24 cellular contexts compared by ENCODE assay signal in the genomic region with DNA sequence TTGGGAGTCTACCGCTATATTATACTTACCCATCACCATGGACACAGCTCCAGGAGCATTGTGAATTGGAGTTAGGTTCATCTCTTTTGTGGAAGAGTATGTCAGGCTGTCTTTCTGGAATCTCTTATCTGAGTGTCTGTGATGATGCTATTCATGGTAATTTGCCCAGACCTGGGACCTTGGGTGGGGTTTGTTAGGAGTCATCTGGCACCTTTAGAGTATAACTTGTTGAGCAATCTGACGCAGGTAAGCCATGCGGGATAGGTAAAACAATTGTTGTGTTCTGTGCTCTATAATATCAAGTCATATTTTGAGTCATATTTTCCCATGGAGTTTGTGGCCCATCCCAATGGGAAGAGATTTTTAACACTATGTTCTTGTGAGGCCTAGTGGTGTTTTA. TPM values are rescaled to one million over a fixed set of nuclear protein-coding genes. Genes with fewer than 3 reads are reported as not detected.
DNase-seq lines count a peak whose midpoint lies in the region; ATAC-seq, FAIRE-seq and TF ChIP-seq lines count a peak whose summit lies in the region.
"Had no signal": no experiment of that assay in that cellular context is flagged by ENCODE, and none has a peak within 500 bp of the region (broad histone marks: within the 10 kb centered on the region; RNA-seq: fewer than 3 reads in every experiment).

No MANE protein-coding gene starts in this region.

- TF ChIP-seq POLR2A in breast epithelium (IDR thresholded peaks at IDR 0.05) (no peak), GM12892 (IDR thresholded peaks at IDR 0.05; ENCODE audit: low read depth, low read length) (no peak), HepG2 (IDR thresholded peaks at IDR 0.05; ENCODE audit: insufficient read depth in 1 of 2, low read depth in 2 of 2, low read length in 2 of 2) (no peak)

- peak overlapping the region; percentile 4 for H3K27ac Mint-ChIP-seq in MCF 10A (ENCODE audit: low read depth, unreplicated experiment)
- H3K27ac Mint-ChIP-seq in endothelial cell (ENCODE audit: unreplicated experiment) = no peak overlapping the region
- H3K27ac Mint-ChIP-seq: B cell, HFFc6 had no signal

- H3K4me3 ChIP-seq in breast epithelium (no peak overlapping the region), skeletal muscle tissue (ENCODE audit: low read length in 3 of 3) (no peak overlapping the region), HepG2 (replicated peaks in 1 of 3; ENCODE audit: insufficient read depth in 1 of 3, low read depth in 2 of 3, low read length in 3 of 3) (no peak overlapping the region)

- H3K27me3 ChIP-seq in breast epithelium (no peaks in the 10 kb centered on the region), layer of hippocampus (ENCODE audit: control insufficient read depth, insufficient read depth, low read length) (no peaks in the 10 kb centered on the region), skeletal muscle tissue (ENCODE audit: control insufficient read depth in 3 of 3, insufficient read depth in 3 of 3, low read length in 3 of 3) (no peaks in the 10 kb centered on the region), HepG2 (ENCODE audit: control insufficient read depth in 1 of 2, insufficient read depth in 2 of 2, low read length in 2 of 2) (no peaks in the 10 kb centered on the region)

- CTCF ChIA-PET in MCF 10A (lab: Yijun Ruan, JAX) (interaction anchor here (0.6 to 1.8 kb wide), 7 partner anchors 9 to 153 kb away, joined by 3 to 7 read pairs (median 3); no protein-coding TSS in a partner anchor), HepG2 (lab: Yijun Ruan, JAX; ENCODE audit: low intra/inter-chr PET ratio, low total read pairs) (no interaction called here)

- H3K4me1 Mint-ChIP-seq in MCF 10A (ENCODE audit: insufficient read depth, unreplicated experiment) = peaks cover 18% of the 10 kb centered on the region
- no peaks in the 10 kb centered on the region for H3K4me1 Mint-ChIP-seq in endothelial cell (ENCODE audit: unreplicated experiment)
- H3K4me1 Mint-ChIP-seq: B cell had no signal

- no peaks in the 10 kb centered on the region for H3K4me1 ChIP-seq in breast epithelium
- H3K4me1 ChIP-seq in skeletal muscle tissue (ENCODE audit: control insufficient read depth in 3 of 3, insufficient read depth in 3 of 3, low read length in 3 of 3) = peaks cover 11 to 32% (median 23%) of the 10 kb centered on the region in 3 donors
- H3K4me1 ChIP-seq in HepG2 (ENCODE audit: insufficient read depth, low read length) = no peaks in the 10 kb centered on the region

- peaks cover 9% of the 10 kb centered on the region for H3K79me2 ChIP-seq in HepG2 (ENCODE audit: insufficient read depth, low read length)

- H3K4me3 Mint-ChIP-seq in MCF 10A (ENCODE audit: unreplicated experiment) (no peak overlapping the region), endothelial cell (ENCODE audit: unreplicated experiment) (no peak overlapping the region)
- H3K4me3 Mint-ChIP-seq: B cell, HFFc6 had no signal

- no peak for ATAC-seq in HepG2

- FAIRE-seq in GM12892 (lab: Jason Lieb, UNC) (no peak), HepG2 (lab: Jason Lieb, UNC) (no peak)
- FAIRE-seq: G401.6 had no signal

- TF ChIP-seq CTCF in MCF 10A (IDR thresholded peaks at IDR 0.05; ENCODE audit: unreplicated experiment) = no peak
- TF ChIP-seq CTCF in breast epithelium (IDR thresholded peaks at IDR 0.05) = no peak
- no peak for TF ChIP-seq CTCF in endothelial cell (IDR thresholded peaks at IDR 0.05; ENCODE audit: unreplicated experiment)
- TF ChIP-seq CTCF in HepG2 (CRISPR knock-in tag; IDR thresholded peaks at IDR 0.05) = no peak

- no peaks in the 10 kb centered on the region for H3K9me3 Mint-ChIP-seq in MCF 10A (ENCODE audit: unreplicated experiment)
- no peaks in the 10 kb centered on the region for H3K9me3 Mint-ChIP-seq in endothelial cell (ENCODE audit: unreplicated experiment)
- H3K9me3 Mint-ChIP-seq: HFFc6 had no signal

- H2AFZ ChIP-seq in HepG2 (ENCODE audit: low read length) = no peak overlapping the region

- H3K9me3 ChIP-seq in breast epithelium (no peaks in the 10 kb centered on the region), skeletal muscle tissue (ENCODE audit: control insufficient read depth in 3 of 3, low read length in 3 of 3) (no peaks in the 10 kb centered on the region), HepG2 (ENCODE audit: low read length) (no peaks in the 10 kb centered on the region)

- H3K27me3 Mint-ChIP-seq in MCF 10A (ENCODE audit: insufficient read depth, unreplicated experiment) = no peaks in the 10 kb centered on the region
- H3K27me3 Mint-ChIP-seq in endothelial cell (ENCODE audit: unreplicated experiment) = no peaks in the 10 kb centered on the region

- POLR2A ChIA-PET in MCF 10A (lab: Yijun Ruan, JAX) = interaction anchor here (0.7 to 1.2 kb wide), 5 partner anchors 11 to 145 kb away, joined by 3 to 5 read pairs (median 4); no protein-coding TSS in a partner anchor
- POLR2A ChIA-PET in HepG2 (lab: Yijun Ruan, JAX) = no interaction called here

- in situ Hi-C loops in HepG2 (cut with HindIII; ENCODE audit: extremely low pct_ligation_motif_present, low pct_unique_long_range_greater_than_20kb) = no loop called here

- H3K4me2 ChIP-seq in HepG2 (ENCODE audit: low read depth, low read length) = no peak overlapping the region

- H3K27ac ChIP-seq in breast epithelium = no peak overlapping the region
- peak overlapping the region; percentile 70 for H3K27ac ChIP-seq in layer of hippocampus (ENCODE audit: low read depth, low read length)
- peak overlapping the region; percentile 73 for H3K27ac ChIP-seq in skeletal muscle tissue (ENCODE audit: low read depth, low read length)
- no peak overlapping the region for H3K27ac ChIP-seq in HepG2 (ENCODE audit: extremely low read length, insufficient read depth, low read length)
- H3K27ac ChIP-seq: HL-60 had no signal

- no peaks in the 10 kb centered on the region for H3K36me3 Mint-ChIP-seq in MCF 10A (ENCODE audit: insufficient read depth, unreplicated experiment)
- H3K36me3 Mint-ChIP-seq in endothelial cell (ENCODE audit: low read depth, unreplicated experiment) = no peaks in the 10 kb centered on the region

- H3K36me3 ChIP-seq in breast epithelium (no peaks in the 10 kb centered on the region), skeletal muscle tissue (ENCODE audit: control insufficient read depth in 3 of 3, insufficient read depth in 3 of 3, low read length in 3 of 3) (peaks cover 0 to 4% (median 2%) of the 10 kb centered on the region in 3 donors), HepG2 (replicated peaks in 1 of 2; ENCODE audit: control insufficient read depth in 1 of 2, insufficient read depth in 2 of 2, low read length in 2 of 2) (no peaks in the 10 kb centered on the region; a peak in 1 of 5 replicates)

- DNase-seq in MCF 10A (ENCODE audit: unreplicated experiment) = peak; percentile 80
- DNase-seq in breast epithelium (ENCODE audit: low spot score in 2 of 2) = no peak
- DNase-seq in GM12892 (ENCODE audit: insufficient read length) = no peak
- no peak for DNase-seq in endothelial cell (ENCODE audit: low spot score)
- no peak for DNase-seq in NCI-H2029 (lab: John Stamatoyannopoulos, UW)
- DNase-seq in HepG2 (ENCODE audit: low spot score) = no peak
- DNase-seq: 8988T, COR-L47, DMS 273 treated with DMSO at 0.1 percent for 48 hours, H7, HFFc6, Kasumi-1, MM.1S, NCI-H1092 treated with DMSO at 0.1 percent for 48 hours, NCI-H146, NCI-H2081, NCI-H510A treated with DMSO at 0.1 percent for 48 hours, NCI-H82, SIG-M5 had no signal

- H4K20me1 ChIP-seq in HepG2 (ENCODE audit: insufficient read depth, low read length) = no peaks in the 10 kb centered on the region

- 100% methylated on average over 3 of the region's 3 CpGs for whole genome bisulfite sequencing in HepG2 (ENCODE audit: low lambda C conversion rate)

- no peak for TF ChIP-seq EP300 in HepG2 (IDR thresholded peaks at IDR 0.05; ENCODE audit: low read depth in 2 of 2, low read length in 2 of 2)
- TF ChIP-seq EP300 in HepG2 (CRISPR knock-in tag; IDR thresholded peaks at IDR 0.05; ENCODE audit: borderline replicate concordance) = no peak

- no peak overlapping the region for H3K9ac ChIP-seq in skeletal muscle tissue (ENCODE audit: low read depth in 1 of 3, low read length in 3 of 3)
- no peak overlapping the region for H3K9ac ChIP-seq in HepG2 (ENCODE audit: insufficient read depth, low read depth, low read length)

- no peak for TF ChIP-seq RAD21 in HepG2 (CRISPR knock-in tag; IDR thresholded peaks at IDR 0.05)

- intact Hi-C loops in MCF 10A (cut with micrococcal nuclease) (no loop called here), breast epithelium (cut with DNase I; ENCODE audit: low total_unique reads) (no loop called here), HepG2 (cut with micrococcal nuclease; ENCODE audit: unreplicated experiment) (no loop called here)

- no TSS peak for BruUV-seq in MCF 10A (replicated peaks; lab: Mats Ljungman, UMichigan)
- BruUV-seq in HepG2 (replicated peaks; lab: Mats Ljungman, UMichigan) = no TSS peak

RNA-seq across cellular contexts. Expression of a gene that starts 49.7 kb away (rescaled TPM):
- total RNA-seq in MCF 10A (2022) (7.0 and 7.7 TPM in 2 replicates), breast epithelium (10 to 100 TPM; 17.0 to 38.8 (median 21.3) TPM), skeletal muscle tissue (9.4 TPM), endothelial cell (ENCODE audit: unreplicated experiment) (73.0 TPM), HepG2 (2016; rRNA removed; fragmentation: Illumina TruSeq; extraction: Trizol) (34.5 and 59.9 TPM in 2 replicates)
- 15.3 TPM for polyA plus RNA-seq in GM12892 (2012; ENCODE audit: missing spikeins)
- total RNA-seq in HepG2 (2016; cell fraction: cytosol; rRNA removed; fragmentation: Illumina TruSeq; extraction: Trizol; ENCODE audit: low read depth) = 3.2 and 3.3 TPM in 2 replicates
- total RNA-seq in HepG2 (2016; cell fraction: insoluble cytoplasmic fraction; rRNA removed; fragmentation: Illumina TruSeq; extraction: Trizol) = 28.5 and 57.7 TPM in 2 replicates
- total RNA-seq in HepG2 (2016; cell fraction: membrane; rRNA removed; fragmentation: Illumina TruSeq; extraction: Trizol) = 11.0 and 11.4 TPM in 2 replicates
- total RNA-seq in HepG2 (2016; cell fraction: nucleus; rRNA removed; fragmentation: Illumina TruSeq; extraction: Trizol) = 35.9 and 36.8 TPM in 2 replicates
- 45.9 and 67.9 TPM in 2 replicates for polyA plus RNA-seq in HepG2 (2011; rRNA removed)
- polyA plus RNA-seq in HepG2 (2011; cell fraction: cytosol; rRNA removed) = 44.7 and 50.7 TPM in 2 replicates
- 22.5 and 24.0 TPM in 2 replicates for polyA plus RNA-seq in HepG2 (2011; cell fraction: nucleus; rRNA removed)
- polyA plus RNA-seq in HepG2 (2012) = 38.3 and 53.1 TPM in 2 replicates
- 2.5 and 2.7 TPM in 2 replicates for polyA plus RNA-seq in HepG2 (2016; cell fraction: cytosol; fragmentation: Illumina TruSeq; extraction: Trizol; ENCODE audit: low read depth)
- 79.4 and 84.4 TPM in 2 replicates for polyA plus RNA-seq in HepG2 (2016; cell fraction: insoluble cytoplasmic fraction; fragmentation: Illumina TruSeq; extraction: Trizol; ENCODE audit: low read depth)
- 9.2 and 9.5 TPM in 2 replicates for polyA plus RNA-seq in HepG2 (2016; cell fraction: membrane; fragmentation: Illumina TruSeq; extraction: Trizol; ENCODE audit: low read depth)
- 23.3 and 29.2 TPM in 2 replicates for polyA plus RNA-seq in HepG2 (2016; cell fraction: nucleus; fragmentation: Illumina TruSeq; extraction: Trizol; ENCODE audit: insufficient read depth, low read depth)
- polyA minus RNA-seq in HepG2 (2011; rRNA and poly(A)+ RNA removed; ENCODE audit: low replicate concordance) = 44.6 and 79.7 TPM in 2 replicates
- 60.2 and 76.8 TPM in 2 replicates for polyA minus RNA-seq in HepG2 (2011; cell fraction: cytosol; rRNA and poly(A)+ RNA removed)
- polyA minus RNA-seq in HepG2 (2011; cell fraction: nucleus; rRNA and poly(A)+ RNA removed) = 83.6 and 91.6 TPM in 2 replicates

Comparison
In these comparisons a context has a peak if more than half of its experiments do, and no peak if none do; other contexts are left out.
1. H3K27ac ChIP-seq: peak in layer of hippocampus (single experiment) and skeletal muscle tissue (single experiment); none in breast epithelium (0 of 2) and HepG2 (single experiment).